ENCODE assay signal across 11 cellular contexts in the genomic region with DNA sequence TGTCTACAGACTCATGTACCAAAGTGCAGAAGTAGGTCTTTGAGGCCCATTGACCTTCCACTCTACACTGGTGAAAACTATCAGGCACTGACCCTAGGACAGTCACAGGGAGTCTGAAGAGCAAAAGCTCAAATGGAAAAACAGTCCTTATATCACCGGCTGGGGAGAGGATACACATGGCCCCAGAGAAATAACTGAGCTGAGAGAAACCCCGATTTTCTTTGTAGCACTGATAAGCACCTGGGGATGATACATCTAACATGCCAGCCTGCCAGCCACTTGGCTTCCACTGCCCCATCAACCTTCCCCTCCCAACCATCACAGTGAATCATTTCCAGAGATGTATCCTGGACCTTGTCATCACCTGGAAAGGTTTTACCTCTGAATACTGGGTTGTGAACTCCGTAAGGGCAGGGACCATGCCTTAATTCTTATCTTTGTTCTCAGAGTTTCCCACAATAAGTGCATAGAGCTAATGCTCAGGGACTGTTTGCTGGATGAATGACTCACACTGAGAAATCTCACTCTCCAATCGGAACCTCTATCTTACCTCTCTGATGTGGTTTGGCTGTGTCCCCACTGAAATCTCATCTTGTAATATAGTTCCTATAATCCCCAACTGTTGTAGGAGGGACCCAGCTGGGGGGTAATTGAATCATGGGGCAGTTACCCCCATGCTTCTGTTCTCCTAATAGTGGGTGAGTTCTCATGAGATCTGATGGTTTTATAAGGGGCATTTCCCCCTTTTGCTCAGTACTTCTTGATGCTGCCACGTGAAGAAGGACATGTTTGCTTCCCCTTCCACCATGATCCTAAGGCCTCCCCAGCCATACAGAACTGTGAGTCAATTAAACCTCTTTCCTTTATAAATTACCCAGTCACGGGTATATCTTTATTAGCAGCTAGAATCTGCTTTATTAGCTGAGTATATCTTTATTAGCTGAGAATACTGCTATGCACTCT. TPM values are rescaled to one million over a fixed set of nuclear protein-coding genes. Genes with fewer than 3 reads are reported as not detected.
DNase-seq lines count a peak whose midpoint lies in the region; ATAC-seq, FAIRE-seq and TF ChIP-seq lines count a peak whose summit lies in the region.
"Had no signal": no experiment of that assay in that cellular context is flagged by ENCODE, and none has a peak within 500 bp of the region (broad histone marks: within the 10 kb centered on the region; RNA-seq: fewer than 3 reads in every experiment).

No MANE protein-coding gene starts in this region.

- no peak overlapping the region for H3K27ac Mint-ChIP-seq in activated CD4-positive, alpha-beta memory T cell treated with anti-CD3 and anti-CD28 coated beads for 36 hours

- H3K9me3 Mint-ChIP-seq in activated CD4-positive, alpha-beta memory T cell treated with anti-CD3 and anti-CD28 coated beads for 36 hours: no peaks in the 10 kb centered on the region

- in situ Hi-C loops in astrocyte of the cerebellum (cut with HindIII; ENCODE audit: low sequenced_read_pairs): loop anchor here (5.0 kb wide), 1 partner anchor 39 kb away; the partner anchor contains the start of gene EVA1A

- CTCF ChIA-PET in activated CD4-positive, alpha-beta memory T cell treated with anti-CD3 and anti-CD28 coated beads for 36 hours (lab: Charles Lee): interaction anchor here (0.8 kb wide), 1 partner anchor 117 kb away, joined by 3 read pairs; no protein-coding TSS in a partner anchor

- H3K4me3 ChIP-seq in astrocyte of the cerebellum (ENCODE audit: low read depth, low read length) (no peak overlapping the region), pancreas (no peak overlapping the region), suprapubic skin (no peak overlapping the region)

- H3K27me3 Mint-ChIP-seq in activated CD4-positive, alpha-beta memory T cell treated with anti-CD3 and anti-CD28 coated beads for 36 hours: peaks cover 29% of the 10 kb centered on the region

- H3K9me3 ChIP-seq in pancreas (no peaks in the 10 kb centered on the region), suprapubic skin (no peaks in the 10 kb centered on the region)
- H3K9me3 ChIP-seq: neutrophil had no signal

- H3K36me3 ChIP-seq in pancreas: peaks cover 0 to 7% (median 0%) of the 10 kb centered on the region in 3 donors
- no peaks in the 10 kb centered on the region for H3K36me3 ChIP-seq in suprapubic skin
- H3K36me3 ChIP-seq: neutrophil had no signal

- DNase-seq in DMS53 (lab: John Stamatoyannopoulos, UW) (peak; percentile 48), DMS53 treated with DMSO at 0.1 percent for 48 hours (lab: John Stamatoyannopoulos, UW; ENCODE audit: unreplicated experiment) (no peak), astrocyte of the cerebellum (ENCODE audit: low read depth) (peak; percentile 80), pancreas (no peak), NCI-H187 (lab: John Stamatoyannopoulos, UW) (no peak), suprapubic skin (ENCODE audit: low spot score in 2 of 2) (no peak)
- no peak for DNase-seq in activated CD4-positive, alpha-beta memory T cell treated with anti-CD3 and anti-CD28 coated beads for 36 hours
- DNase-seq: NCI-H1436 had no signal

- H3K36me3 Mint-ChIP-seq in activated CD4-positive, alpha-beta memory T cell treated with anti-CD3 and anti-CD28 coated beads for 36 hours: no peaks in the 10 kb centered on the region

- no peaks in the 10 kb centered on the region for H3K27me3 ChIP-seq in pancreas
- H3K27me3 ChIP-seq in suprapubic skin: no peaks in the 10 kb centered on the region

- FAIRE-seq in pancreas (lab: Jason Lieb, UNC): no peak

- no peak for TF ChIP-seq EP300 in suprapubic skin (IDR thresholded peaks at IDR 0.05)

- no peak overlapping the region for H3K4me3 Mint-ChIP-seq in activated CD4-positive, alpha-beta memory T cell treated with anti-CD3 and anti-CD28 coated beads for 36 hours

- no peak for TF ChIP-seq POLR2A in suprapubic skin (IDR thresholded peaks at IDR 0.05)

- no peak overlapping the region for H3K27ac ChIP-seq in pancreas
- no peak overlapping the region for H3K27ac ChIP-seq in suprapubic skin
- H3K27ac ChIP-seq: 22Rv1, neutrophil had no signal

- intact Hi-C loops in pancreas (cut with DNase I): no loop called here
- intact Hi-C loops in activated CD4-positive, alpha-beta memory T cell treated with anti-CD3 and anti-CD28 coated beads for 36 hours (cut with micrococcal nuclease): no loop called here

- WGBS in pancreas, 2 donors: 62 to 71% methylated on average over 6 of the region's 6 CpGs
- WGBS in suprapubic skin: 71% methylated on average over 6 of the region's 6 CpGs

- TF ChIP-seq CTCF in astrocyte of the cerebellum (IDR thresholded peaks at IDR 0.05; ENCODE audit: low read depth, low read length, missing control alignments) (no peak), pancreas (IDR thresholded peaks at IDR 0.05) (no peak), suprapubic skin (IDR thresholded peaks at IDR 0.05) (no peak)

- H3K4me1 ChIP-seq in pancreas (peaks cover 0 to 2% (median 0%) of the 10 kb centered on the region in 3 donors), suprapubic skin (no peaks in the 10 kb centered on the region)

- H3K4me1 Mint-ChIP-seq in activated CD4-positive, alpha-beta memory T cell treated with anti-CD3 and anti-CD28 coated beads for 36 hours (ENCODE audit: low read depth): peaks cover 3% of the 10 kb centered on the region

- ATAC-seq in HG03342 (IDR thresholded peaks at IDR 0.05; ENCODE audit: unreplicated experiment): peak; percentile 72
- peak; percentile 55 to 89 (median 78) for ATAC-seq in pancreas

- POLR2A ChIA-PET in activated CD4-positive, alpha-beta memory T cell treated with anti-CD3 and anti-CD28 coated beads for 36 hours (lab: Charles Lee): no interaction called here

RNA-seq across cellular contexts. Expression of gene EVA1A, which starts 37.1 kb away (rescaled TPM):
- total RNA-seq in pancreas: 10 to 100 TPM; 16.1 to 29.4 (median 19.9) TPM
- polyA plus RNA-seq in pancreas: 10 to 100 TPM; 26.2 to 36.8 TPM
- not detected for total RNA-seq in activated CD4-positive, alpha-beta memory T cell treated with anti-CD3 and anti-CD28 coated beads for 36 hours
- total RNA-seq in suprapubic skin: 10 to 100 TPM in 1 of 4 donors, 1 to 10 TPM in 3; 5.7 to 11.4 (median 7.9) TPM

Comparison
In these comparisons a context has a peak if more than half of its experiments do, and no peak if none do; other contexts are left out.
1. DNase-seq: peak in DMS53 (single experiment) and astrocyte of the cerebellum (single experiment); none in DMS53 treated with DMSO at 0.1 percent for 48 hours (single experiment), pancreas (0 of 6), NCI-H187 (0 of 2), activated CD4-positive, alpha-beta memory T cell treated with anti-CD3 and anti-CD28 coated beads for 36 hours (single experiment) and suprapubic skin (0 of 2).
2. RNA of gene EVA1A, which starts 37.1 kb away (total RNA-seq): 16.1 to 29.4 TPM in pancreas and 5.7 to 11.4 TPM in suprapubic skin; not detected in activated CD4-positive, alpha-beta memory T cell treated with anti-CD3 and anti-CD28 coated beads for 36 hours; every median in the first group is over 4 times any median in the second.